8 cellular contexts compared by ENCODE assay signal in the genomic region with DNA sequence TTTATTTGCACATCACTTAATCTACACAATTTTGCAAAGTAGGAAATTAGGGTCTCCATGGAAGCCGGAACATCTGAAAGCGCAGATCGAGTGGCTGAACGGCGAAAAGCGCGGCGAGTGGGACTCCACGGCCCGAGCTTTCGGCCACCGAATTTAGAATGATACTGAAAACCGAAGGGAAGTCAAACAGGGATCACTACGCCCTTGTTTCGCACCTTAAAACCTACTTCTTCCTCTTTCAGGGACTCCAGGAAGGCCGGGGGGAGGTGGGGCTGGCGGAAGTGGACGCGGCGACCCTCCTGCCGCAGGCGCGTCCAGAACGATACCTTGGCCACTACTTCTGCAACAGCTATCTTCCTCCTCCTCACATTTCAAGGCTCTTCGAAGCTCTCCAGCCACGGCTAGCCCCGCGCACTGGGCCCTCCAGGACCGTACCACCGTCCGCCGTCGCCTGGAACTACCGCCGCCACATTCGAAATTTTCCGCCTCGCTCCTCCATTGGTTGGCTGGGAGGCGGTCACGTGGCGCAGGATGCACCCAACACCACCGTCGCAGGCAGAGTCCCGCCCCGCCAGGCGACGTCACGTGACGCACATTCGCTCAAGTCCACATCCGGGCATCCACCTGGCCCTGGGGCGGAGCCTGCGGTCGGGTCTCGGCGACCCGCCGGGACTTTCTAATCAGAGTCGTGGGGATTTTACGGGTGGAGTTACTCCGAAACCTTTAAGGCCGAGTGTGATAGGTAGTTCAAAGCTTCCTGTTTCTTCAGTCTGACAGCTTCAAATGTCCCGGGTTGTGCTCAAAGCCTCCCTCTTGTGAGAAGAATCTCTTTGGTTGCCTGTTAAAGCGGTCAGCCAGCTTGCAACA. TPM values are rescaled to one million over a fixed set of nuclear protein-coding genes. Genes with fewer than 3 reads are reported as not detected.
DNase-seq lines count a peak whose midpoint lies in the region; ATAC-seq, FAIRE-seq and TF ChIP-seq lines count a peak whose summit lies in the region.

TSS of gene SGO1 (minus strand) at position 474 of the 867 bp plus-strand sequence. CDS start 2,179 bp downstream, outside the sequence.

- H3K27me3 ChIP-seq in BE2C (no peaks in the 10 kb centered on the region), colonic mucosa (no peaks in the 10 kb centered on the region)

- H3K9ac ChIP-seq in colonic mucosa (ENCODE audit: low read depth in 2 of 2, low read length in 2 of 2): peak within 1 kb of the TSS; percentile 71 to 76

- no peaks in the 10 kb centered on the region for H3K9me3 ChIP-seq in BE2C
- H3K9me3 ChIP-seq in colonic mucosa: no peaks in the 10 kb centered on the region

- intact Hi-C loops in activated CD4-positive, alpha-beta T cell treated with anti-CD3 and anti-CD28 coated beads for 36 hours (cut with DNase I, micrococcal nuclease): loop anchor here (1.0 to 5.0 kb wide), 8 partner anchors 132 to 1039 kb away; partner anchors contain the start of genes RAB5A (in 2 of the 2), EFHB (in 1 of the 2) and KAT2B (in 1 of the 2)
- intact Hi-C loops in colonic mucosa (cut with DNase I): loop anchor here (5.0 kb wide), 3 partner anchors 139 to 299 kb away; partner anchors contain the start of gene RAB5A

- peaks cover 14% of the 10 kb centered on the region for H3K36me3 Mint-ChIP-seq in activated CD4-positive, alpha-beta T cell treated with anti-CD3 and anti-CD28 coated beads for 36 hours (ENCODE audit: low read depth)

- CTCF ChIA-PET in activated CD4-positive, alpha-beta T cell treated with anti-CD3 and anti-CD28 coated beads for 36 hours (lab: Charles Lee): interaction anchor here (0.7 to 3.3 kb wide), 7 partner anchors 10 to 156 kb away, joined by 3 to 12 read pairs (median 3); partner anchors contain the start of gene KAT2B

- H3K4me3 Mint-ChIP-seq in activated CD4-positive, alpha-beta T cell treated with anti-CD3 and anti-CD28 coated beads for 36 hours: no peak within 1 kb of the TSS

- H3K36me3 ChIP-seq in BE2C: peaks cover 5% of the 10 kb centered on the region; the same call in 1 of the 2 replicates
- H3K36me3 ChIP-seq in colonic mucosa: no peaks in the 10 kb centered on the region

- H3K4me1 ChIP-seq in BE2C (no peaks in the 10 kb centered on the region), colonic mucosa (no peaks in the 10 kb centered on the region)

- H3K27ac ChIP-seq in colonic mucosa: peak within 1 kb of the TSS; percentile 95

- H3K27ac Mint-ChIP-seq in activated CD4-positive, alpha-beta T cell treated with anti-CD3 and anti-CD28 coated beads for 36 hours: no peak within 1 kb of the TSS

- TF ChIP-seq CTCF in BE2C (IDR thresholded peaks at IDR 0.05; ENCODE audit: low read depth, low read length) (no peak), colonic mucosa (IDR thresholded peaks at IDR 0.05) (no peak)

- POLR2A ChIA-PET in activated CD4-positive, alpha-beta T cell treated with anti-CD3 and anti-CD28 coated beads for 36 hours (lab: Charles Lee): interaction anchor here (0.6 to 1.0 kb wide), 5 partner anchors 147 to 1428 kb away, joined by 3 read pairs; no protein-coding TSS in a partner anchor

- FAIRE-seq in GM19239 (lab: Jason Lieb, UNC): peak; percentile 97

- peak; percentile 94 for DNase-seq in BE2C
- DNase-seq in GM19239 (ENCODE audit: insufficient read length, low spot score): peak; percentile 71
- peak; percentile 96 for DNase-seq in NCI-H524 (lab: John Stamatoyannopoulos, UW)
- peak; percentile 100 for DNase-seq in activated CD4-positive, alpha-beta T cell treated with anti-CD3 and anti-CD28 coated beads for 36 hours
- peak; percentile 100 for DNase-seq in colonic mucosa
- DNase-seq in kidney tubule cell (ENCODE audit: low spot score): peak; percentile 99
- peak; percentile 98 to 99 (median 98) for DNase-seq in stimulated activated CD4-positive, alpha-beta T cell treated with anti-CD3 and anti-CD28 coated beads, Interleukin-1b, Interleukin-23, amount 100 ng/mL, for 24 hours (ENCODE audit: low read depth in 4 of 4, low spot score in 1 of 4)

- peak within 1 kb of the TSS; percentile 74 for H3K4me3 ChIP-seq in BE2C (ENCODE audit: low read depth, low read length)
- peak within 1 kb of the TSS; percentile 59 for H3K4me3 ChIP-seq in colonic mucosa

- H3K9me3 Mint-ChIP-seq in activated CD4-positive, alpha-beta T cell treated with anti-CD3 and anti-CD28 coated beads for 36 hours (ENCODE audit: low read depth): no peaks in the 10 kb centered on the region

- peak; percentile 96 for ATAC-seq in HG03442 (IDR thresholded peaks at IDR 0.05; ENCODE audit: unreplicated experiment)
- ATAC-seq in activated CD4-positive, alpha-beta T cell treated with anti-CD3 and anti-CD28 coated beads for 36 hours: peak; percentile 94

- H3K4me1 Mint-ChIP-seq in activated CD4-positive, alpha-beta T cell treated with anti-CD3 and anti-CD28 coated beads for 36 hours: peaks cover 6% of the 10 kb centered on the region

- H3K27me3 Mint-ChIP-seq in activated CD4-positive, alpha-beta T cell treated with anti-CD3 and anti-CD28 coated beads for 36 hours: no peaks in the 10 kb centered on the region

RNA-seq across cellular contexts. Expression of gene SGO1, which starts in this region (rescaled TPM):
- 1.6 TPM for polyA plus RNA-seq in BE2C (2012; ENCODE audit: insufficient read depth, insufficient read length, low read depth)
- total RNA-seq in activated CD4-positive, alpha-beta T cell treated with anti-CD3 and anti-CD28 coated beads for 36 hours: 10 to 100 TPM; 29.4 to 39.2 TPM
- total RNA-seq in colonic mucosa: 10 to 100 TPM in 1 of 2 donors, 1 to 10 TPM in 1; 4.0 to 19.5 TPM

Comparison
In these comparisons a context has a peak if more than half of its experiments do, and no peak if none do; other contexts are left out.
1. Peak in every context shown above with its lines: DNase-seq, ATAC-seq, H3K4me3 ChIP-seq and H3K27ac ChIP-seq.